In the genomic region with DNA sequence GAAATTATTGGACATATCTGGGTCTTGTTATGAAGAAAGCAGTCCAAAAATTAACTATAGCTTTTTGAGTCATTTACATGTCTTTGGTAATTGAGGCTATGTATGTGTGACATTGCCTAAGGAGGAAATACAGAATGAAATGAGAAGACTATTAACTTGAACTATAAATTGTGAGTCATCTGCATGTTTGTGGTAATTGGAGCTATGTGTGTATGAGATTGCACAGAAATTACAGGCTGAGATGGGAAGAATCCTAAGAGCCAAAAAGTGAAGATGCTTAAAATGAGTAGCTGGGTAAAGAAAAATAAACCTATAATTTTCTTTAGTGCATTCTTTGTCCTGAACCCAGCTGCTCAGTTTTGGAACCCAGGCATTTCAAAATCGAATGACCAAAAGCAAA, we compare ENCODE assay signal across 23 cellular contexts.
DNase-seq lines count a peak whose midpoint lies in the region; ATAC-seq and TF ChIP-seq lines count a peak whose summit lies in the region.
"Had no signal": no experiment of that assay in that cellular context is flagged by ENCODE, and none has a peak within 500 bp of the region (broad histone marks: within the 10 kb centered on the region; RNA-seq: fewer than 3 reads in every experiment).

No MANE protein-coding gene starts in this region.

- WGBS in thyroid gland, 2 donors, result 73 to 91% methylated on average over 1 of the region's 1 CpG

- no peaks in the 10 kb centered on the region for H3K27me3 ChIP-seq in thyroid gland
- H3K27me3 ChIP-seq: ascending aorta, ovary, Peyer's patch, right atrium auricular region, testis had no signal

- no peak for TF ChIP-seq POLR2A in thyroid gland (IDR thresholded peaks at IDR 0.05)

- TF ChIP-seq CTCF in thyroid gland (IDR thresholded peaks at IDR 0.05), result no peak

- intact Hi-C loops in thyroid gland (cut with DNase I), result no loop called here

- ATAC-seq in GM18868 (IDR thresholded peaks at IDR 0.05; ENCODE audit: unreplicated experiment) (no peak), HG03175 (IDR thresholded peaks at IDR 0.05; ENCODE audit: unreplicated experiment) (no peak)
- ATAC-seq: activated CD8-positive, alpha-beta memory T cell treated with anti-CD3 and anti-CD28 coated beads, Interleukin-2, amount 10 ng/mL, durations not matched to agents 7 days and 5 days; HCT116; stimulated activated naive B cell treated with anti-CD40 and anti-IgM and Interleukin-4, amounts not matched to agents 10 μg/mL and 1 μg/mL and 100 μg/mL, for 72 hours had no signal

- no peaks in the 10 kb centered on the region for H3K4me1 ChIP-seq in thyroid gland
- H3K4me1 ChIP-seq: ascending aorta, Peyer's patch, right atrium auricular region, testis had no signal

- DNase-seq in HS-5 (ENCODE audit: low read depth) (peak; percentile 41), SW480 (ENCODE audit: low spot score) (peak; percentile 30), epidermal melanocyte (ENCODE audit: insufficient read length, low spot score) (peak; percentile 22), myocyte (ENCODE audit: low read depth) (peak; percentile 16), NCI-H2171 treated with DMSO at 0.1 percent for 48 hours (lab: John Stamatoyannopoulos, UW) (no peak), thyroid gland (no peak)
- DNase-seq: activated CD4-positive, alpha-beta T cell treated with anti-CD3 and anti-CD28 coated beads for 48 hours; activated CD8-positive, alpha-beta memory T cell treated with anti-CD3 and anti-CD28 coated beads, Interleukin-2, amount 10 ng/mL, durations not matched to agents 7 days and 5 days; activated naive CD4-positive, alpha-beta T cell treated with anti-CD3 and anti-CD28 coated beads, Interleukin-2, amount 10 ng/mL, durations not matched to agents 7 days and 5 days; CD4-positive, CD25-positive, alpha-beta regulatory T cell; NCI-H510A; ovary; Peyer's patch; SK-N-SH; stimulated activated CD4-positive, alpha-beta T cell treated with anti-CD3 and anti-CD28 coated beads, Interleukin-4, amount 100 ng/mL, for 1 hour; stimulated activated naive B cell treated with anti-CD40 and anti-IgM and Interleukin-4, amounts not matched to agents 10 μg/mL and 1 μg/mL and 100 μg/mL, for 72 hours; testis had no signal

- H3K9me3 ChIP-seq in thyroid gland, result no peaks in the 10 kb centered on the region
- H3K9me3 ChIP-seq: ascending aorta, ovary, Peyer's patch, right atrium auricular region, SK-N-SH, testis had no signal

- no peaks in the 10 kb centered on the region for H3K36me3 ChIP-seq in thyroid gland
- H3K36me3 ChIP-seq: ascending aorta, ovary, Peyer's patch, right atrium auricular region had no signal

- no peak overlapping the region for H3K4me3 ChIP-seq in thyroid gland (replicated peaks in 1 of 3)
- H3K4me3 ChIP-seq: ascending aorta, ovary, Peyer's patch, right atrium auricular region, testis had no signal

- H3K27ac ChIP-seq in thyroid gland, result no peak overlapping the region
- H3K27ac ChIP-seq: ascending aorta, ovary, Peyer's patch, right atrium auricular region, testis, VCaP had no signal

Comparison
In these comparisons a context has a peak if more than half of its experiments do, and no peak if none do; other contexts are left out.
1. DNase-seq: peak in HS-5 (single experiment), SW480 (single experiment), epidermal melanocyte (single experiment) and myocyte (single experiment); none in NCI-H2171 treated with DMSO at 0.1 percent for 48 hours (single experiment) and thyroid gland (0 of 2).